ENCODE assay signal across 22 cellular contexts in genomic region chr13:20105161-20105689, GRCh38. TPM values are rescaled to one million over a fixed set of nuclear protein-coding genes. Genes with fewer than 3 reads are reported as not detected.
A peak's percentile ranks its signal among the peaks of the same experiment; 100 is the strongest.
DNase-seq lines count a peak whose midpoint lies in the region.
"Had no signal": no experiment of that assay in that cellular context is flagged by ENCODE, and none has a peak within 500 bp of the region (broad histone marks: within the 10 kb centered on the region; RNA-seq: fewer than 3 reads in every experiment).

No MANE protein-coding gene starts in this region.

- no peak overlapping the region for H2BK15ac ChIP-seq in neuronal stem cell (ENCODE audit: low read length)

- peak overlapping the region; percentile 25 for H2BK12ac ChIP-seq in neuronal stem cell (ENCODE audit: low read length)

- peak overlapping the region; percentile 93 for H3K4ac ChIP-seq in neuronal stem cell (ENCODE audit: low read length)

- H3K4me1 Mint-ChIP-seq in activated CD4-positive, alpha-beta T cell treated with anti-CD3 and anti-CD28 coated beads, Interleukin-2, amount 10 ng/mL, durations not matched to agents 24 days and 14 days = no peaks in the 10 kb centered on the region
- peaks cover 6% of the 10 kb centered on the region for H3K4me1 Mint-ChIP-seq in activated CD4-positive, alpha-beta T cell treated with anti-CD3 and anti-CD28 coated beads, Interleukin-2, amount 10 ng/mL, durations not matched to agents 7 days and 5 days
- peaks cover 28% of the 10 kb centered on the region for H3K4me1 Mint-ChIP-seq in dendritic cell treated with granulocyte-macrophage colony-stimulating factor and Interleukin-4, amounts not matched to agents 40 ng/mL and 50 ng/mL, for 4 days (ENCODE audit: low read depth)
- H3K4me1 Mint-ChIP-seq: CD8-positive, alpha-beta memory T cell had no signal

- H3K27ac Mint-ChIP-seq in activated CD4-positive, alpha-beta T cell treated with anti-CD3 and anti-CD28 coated beads, Interleukin-2, amount 10 ng/mL, durations not matched to agents 24 days and 14 days = no peak overlapping the region
- no peak overlapping the region for H3K27ac Mint-ChIP-seq in activated CD4-positive, alpha-beta T cell treated with anti-CD3 and anti-CD28 coated beads, Interleukin-2, amount 10 ng/mL, durations not matched to agents 7 days and 5 days
- peak overlapping the region; percentile 80 for H3K27ac Mint-ChIP-seq in dendritic cell treated with granulocyte-macrophage colony-stimulating factor and Interleukin-4, amounts not matched to agents 40 ng/mL and 50 ng/mL, for 4 days
- H3K27ac Mint-ChIP-seq: CD8-positive, alpha-beta memory T cell had no signal

- H3K36me3 ChIP-seq in neuronal stem cell (replicated peaks in 1 of 2; ENCODE audit: control insufficient read depth in 2 of 2, insufficient read depth in 2 of 2, low read length in 2 of 2) = no peaks in the 10 kb centered on the region
- H3K36me3 ChIP-seq in MG63 = no peaks in the 10 kb centered on the region
- H3K36me3 ChIP-seq: BLaER1 treated with 17β-estradiol and CSF1 and Interleukin-3, amounts not matched to agents 10 nM and 100 nM; HAP-1 had no signal

- no peak overlapping the region for H4K91ac ChIP-seq in neuronal stem cell (ENCODE audit: low read depth, low read length, poor library complexity)

- H3K4me3 ChIP-seq in neuronal stem cell (ENCODE audit: low read length in 2 of 2) = no peak overlapping the region
- no peak overlapping the region for H3K4me3 ChIP-seq in MG63
- H3K4me3 ChIP-seq: BLaER1 treated with 17β-estradiol and CSF1 and Interleukin-3, amounts not matched to agents 10 nM and 100 nM; HAP-1; SK-N-MC had no signal

- H3K23ac ChIP-seq in neuronal stem cell (ENCODE audit: low read depth, low read length, poor library complexity) = no peak overlapping the region

- no peaks in the 10 kb centered on the region for H3K9me3 Mint-ChIP-seq in activated CD4-positive, alpha-beta T cell treated with anti-CD3 and anti-CD28 coated beads, Interleukin-2, amount 10 ng/mL, durations not matched to agents 24 days and 14 days
- no peaks in the 10 kb centered on the region for H3K9me3 Mint-ChIP-seq in activated CD4-positive, alpha-beta T cell treated with anti-CD3 and anti-CD28 coated beads, Interleukin-2, amount 10 ng/mL, durations not matched to agents 7 days and 5 days
- H3K9me3 Mint-ChIP-seq in dendritic cell treated with granulocyte-macrophage colony-stimulating factor and Interleukin-4, amounts not matched to agents 40 ng/mL and 50 ng/mL, for 4 days = no peaks in the 10 kb centered on the region
- H3K9me3 Mint-ChIP-seq: CD8-positive, alpha-beta memory T cell had no signal

- no peak overlapping the region for H2AFZ ChIP-seq in neuronal stem cell (ENCODE audit: low read length)

- no peak overlapping the region for H3K4me2 ChIP-seq in neuronal stem cell (ENCODE audit: insufficient read depth, low read length, poor library complexity, severe bottlenecking)

- no peaks in the 10 kb centered on the region for H3K36me3 Mint-ChIP-seq in activated CD4-positive, alpha-beta T cell treated with anti-CD3 and anti-CD28 coated beads, Interleukin-2, amount 10 ng/mL, durations not matched to agents 24 days and 14 days (ENCODE audit: low read depth)
- no peaks in the 10 kb centered on the region for H3K36me3 Mint-ChIP-seq in activated CD4-positive, alpha-beta T cell treated with anti-CD3 and anti-CD28 coated beads, Interleukin-2, amount 10 ng/mL, durations not matched to agents 7 days and 5 days (ENCODE audit: low read depth)
- H3K36me3 Mint-ChIP-seq in dendritic cell treated with granulocyte-macrophage colony-stimulating factor and Interleukin-4, amounts not matched to agents 40 ng/mL and 50 ng/mL, for 4 days (ENCODE audit: low read depth) = no peaks in the 10 kb centered on the region

- peaks cover 47% of the 10 kb centered on the region for H3K27me3 Mint-ChIP-seq in activated CD4-positive, alpha-beta T cell treated with anti-CD3 and anti-CD28 coated beads, Interleukin-2, amount 10 ng/mL, durations not matched to agents 24 days and 14 days
- H3K27me3 Mint-ChIP-seq in activated CD4-positive, alpha-beta T cell treated with anti-CD3 and anti-CD28 coated beads, Interleukin-2, amount 10 ng/mL, durations not matched to agents 7 days and 5 days = peaks cover 40% of the 10 kb centered on the region
- peaks cover 16% of the 10 kb centered on the region for H3K27me3 Mint-ChIP-seq in dendritic cell treated with granulocyte-macrophage colony-stimulating factor and Interleukin-4, amounts not matched to agents 40 ng/mL and 50 ng/mL, for 4 days

- H3K18ac ChIP-seq in neuronal stem cell (ENCODE audit: low read length) = peak overlapping the region; percentile 19

- H3K79me1 ChIP-seq in neuronal stem cell (ENCODE audit: low read depth, low read length) = no peaks in the 10 kb centered on the region

- CTCF ChIA-PET in activated CD4-positive, alpha-beta T cell treated with anti-CD3 and anti-CD28 coated beads, Interleukin-2, amount 10 ng/mL, durations not matched to agents 7 days and 5 days (lab: Charles Lee) = no interaction called here

- H2BK5ac ChIP-seq in neuronal stem cell (ENCODE audit: low read length) = peak overlapping the region; percentile 19

- peaks cover 0 to 2% of the 10 kb centered on the region in 2 donors for H3K4me1 ChIP-seq in neuronal stem cell (ENCODE audit: control insufficient read depth in 2 of 2, insufficient read depth in 1 of 2, low read depth in 1 of 2, low read length in 2 of 2)

- WGBS in neuronal stem cell (ENCODE audit: extremely low coverage in 2 of 2, insufficient read length in 2 of 2, insufficient replicate concordance in 1 of 2), 2 donors = no CpG with 5 or more reads among the region's 13 CpGs

- H3K9ac ChIP-seq in neuronal stem cell (ENCODE audit: low read depth, low read length, poor library complexity) = peak overlapping the region; percentile 15
- H3K9ac ChIP-seq: BLaER1 treated with 17β-estradiol and CSF1 and Interleukin-3, amounts not matched to agents 10 nM and 100 nM had no signal

- intact Hi-C loops in activated CD4-positive, alpha-beta T cell treated with anti-CD3 and anti-CD28 coated beads, Interleukin-2, amount 10 ng/mL, durations not matched to agents 24 days and 14 days (cut with micrococcal nuclease) = no loop called here
- intact Hi-C loops in dendritic cell treated with granulocyte-macrophage colony-stimulating factor and Interleukin-4, amounts not matched to agents 40 ng/mL and 50 ng/mL, for 4 days (cut with micrococcal nuclease) = no loop called here

- no peaks in the 10 kb centered on the region for H3K9me3 ChIP-seq in neuronal stem cell (replicated peaks in 1 of 2; ENCODE audit: control insufficient read depth in 2 of 2, insufficient read depth in 1 of 2, low read depth in 1 of 2, low read length in 2 of 2)
- no peaks in the 10 kb centered on the region for H3K9me3 ChIP-seq in MG63
- H3K9me3 ChIP-seq: BLaER1 treated with 17β-estradiol and CSF1 and Interleukin-3, amounts not matched to agents 10 nM and 100 nM; HAP-1 had no signal

- no peak overlapping the region for H2AK5ac ChIP-seq in neuronal stem cell (ENCODE audit: low read depth, low read length)

- H3K27ac ChIP-seq in neuronal stem cell (replicated peaks; ENCODE audit: low read length) = no peak overlapping the region
- H3K27ac ChIP-seq: BLaER1 treated with 17β-estradiol and CSF1 and Interleukin-3, amounts not matched to agents 10 nM and 100 nM; SK-N-MC had no signal

- no peak overlapping the region for H3K14ac ChIP-seq in neuronal stem cell (ENCODE audit: low read length)

- no peak overlapping the region for H2BK120ac ChIP-seq in neuronal stem cell (ENCODE audit: low read depth, low read length)

- H4K8ac ChIP-seq in neuronal stem cell (ENCODE audit: low read depth, low read length) = no peak overlapping the region

- DNase-seq in activated CD4-positive, alpha-beta T cell treated with anti-CD3 and anti-CD28 coated beads, Interleukin-2, amount 10 ng/mL, durations not matched to agents 24 days and 14 days = peak; percentile 43
- no peak for DNase-seq in activated CD4-positive, alpha-beta T cell treated with anti-CD3 and anti-CD28 coated beads, Interleukin-2, amount 10 ng/mL, durations not matched to agents 7 days and 5 days
- DNase-seq in NOMO-1 treated with dmso at 0.1 percent for 144 hours (lab: John Stamatoyannopoulos, UW; ENCODE audit: unreplicated experiment) (peak; percentile 41), neuronal stem cell (ENCODE audit: low spot score) (no peak), T1000 (lab: John Stamatoyannopoulos, UW) (no peak), MG63 (no peak)
- no peak for DNase-seq in stimulated activated CD4-positive, alpha-beta T cell treated with anti-CD3 and anti-CD28 coated beads, Interleukin-15, amount 100 ng/mL, for 24 hours
- DNase-seq: 8988T; Calu3; CD8-positive, alpha-beta memory T cell; Kasumi-1; MM.1S; NCI-H1105; NCI-H2029 treated with DMSO at 0.1 percent for 48 hours; NCI-H226; NCI-H510A treated with DMSO at 0.1 percent for 48 hours; NCI-H748 treated with DMSO at 0.1 percent for 48 hours; Right ventricle myocardium superior had no signal

- peaks cover 0 to 26% (median 0%) of the 10 kb centered on the region in 3 experiments for H3K27me3 ChIP-seq in neuronal stem cell (ENCODE audit: control insufficient read depth in 3 of 3, insufficient read depth in 3 of 3, low read depth in 1 of 3, low read length in 3 of 3)
- no peaks in the 10 kb centered on the region for H3K27me3 ChIP-seq in MG63
- H3K27me3 ChIP-seq: BLaER1 treated with 17β-estradiol and CSF1 and Interleukin-3, amounts not matched to agents 10 nM and 100 nM had no signal

- H3K4me3 Mint-ChIP-seq in activated CD4-positive, alpha-beta T cell treated with anti-CD3 and anti-CD28 coated beads, Interleukin-2, amount 10 ng/mL, durations not matched to agents 24 days and 14 days = no peak overlapping the region
- H3K4me3 Mint-ChIP-seq in activated CD4-positive, alpha-beta T cell treated with anti-CD3 and anti-CD28 coated beads, Interleukin-2, amount 10 ng/mL, durations not matched to agents 7 days and 5 days = no peak overlapping the region
- no peak overlapping the region for H3K4me3 Mint-ChIP-seq in dendritic cell treated with granulocyte-macrophage colony-stimulating factor and Interleukin-4, amounts not matched to agents 40 ng/mL and 50 ng/mL, for 4 days
- H3K4me3 Mint-ChIP-seq: CD8-positive, alpha-beta memory T cell had no signal

- POLR2A ChIA-PET in activated CD4-positive, alpha-beta T cell treated with anti-CD3 and anti-CD28 coated beads, Interleukin-2, amount 10 ng/mL, durations not matched to agents 7 days and 5 days (lab: Charles Lee) = no interaction called here

RNA-seq across cellular contexts. Expression of gene GJA3, which starts 55.6 kb away (rescaled TPM):
- total RNA-seq in activated CD4-positive, alpha-beta T cell treated with anti-CD3 and anti-CD28 coated beads, Interleukin-2, amount 10 ng/mL, durations not matched to agents 24 days and 14 days = 0.02 TPM in 1 of 2 replicates, not detected in the other
- total RNA-seq in activated CD4-positive, alpha-beta T cell treated with anti-CD3 and anti-CD28 coated beads, Interleukin-2, amount 10 ng/mL, durations not matched to agents 7 days and 5 days = under 1 TPM; 0.05 to 0.10 TPM
- 0.21 TPM for polyA plus RNA-seq in neuronal stem cell (2013, experiment 1 of 2)
- polyA plus RNA-seq in neuronal stem cell (2013, experiment 2 of 2) = 0.28 TPM
- 2.3 and 3.3 TPM in 2 replicates for total RNA-seq in MG63 (2014; rRNA removed; shearing (Covaris generic); ENCODE audit: low replicate concordance)

Comparison
In these comparisons a context has a peak if more than half of its experiments do, and no peak if none do; other contexts are left out.
1. DNase-seq: peak in activated CD4-positive, alpha-beta T cell treated with anti-CD3 and anti-CD28 coated beads, Interleukin-2, amount 10 ng/mL, durations not matched to agents 24 days and 14 days (single experiment) and NOMO-1 treated with dmso at 0.1 percent for 144 hours (single experiment); none in activated CD4-positive, alpha-beta T cell treated with anti-CD3 and anti-CD28 coated beads, Interleukin-2, amount 10 ng/mL, durations not matched to agents 7 days and 5 days (single experiment), neuronal stem cell (single experiment), stimulated activated CD4-positive, alpha-beta T cell treated with anti-CD3 and anti-CD28 coated beads, Interleukin-15, amount 100 ng/mL, for 24 hours (single experiment), T1000 (single experiment) and MG63 (single experiment).